ENCODE assay signal across 9 cellular contexts in genomic region chr3:136818851-136819783, GRCh38. TPM values are rescaled to one million over a fixed set of nuclear protein-coding genes. Genes with fewer than 3 reads are reported as not detected.
DNase-seq lines count a peak whose midpoint lies in the region; ATAC-seq and TF ChIP-seq lines count a peak whose summit lies in the region.
"Had no signal": no experiment of that assay in that cellular context is flagged by ENCODE, and none has a peak within 500 bp of the region (broad histone marks: within the 10 kb centered on the region; RNA-seq: fewer than 3 reads in every experiment).

TSS of gene SLC35G2 (plus strand) at chr3:136819126. CDS start at chr3:136854461, 35,335 bp downstream.

- in situ Hi-C loops in gastrocnemius medialis (cut with MboI; ENCODE audit: low sequenced_read_pairs in 4 of 4): no loop called here

- DNase-seq in NCI-H1694 treated with DMSO at 0.1 percent for 48 hours (lab: John Stamatoyannopoulos, UW) (peak; percentile 17), NCI-H1694 (lab: John Stamatoyannopoulos, UW) (no peak), NCI-H1092 (lab: John Stamatoyannopoulos, UW) (peak; percentile 83), T1000 (lab: John Stamatoyannopoulos, UW) (peak; percentile 62), cardiac fibroblast (ENCODE audit: low read depth in 2 of 2) (peak; percentile 73 to 86), iPS-NIHi11 (ENCODE audit: low spot score) (peak; percentile 76), gastrocnemius medialis (peak in 1 of 2 donors; percentile 2)

- intact Hi-C loops in gastrocnemius medialis (cut with DNase I; ENCODE audit: low total_unique reads): loop anchor here (5.0 kb wide), 1 partner anchor 193 kb away; no protein-coding TSS in a partner anchor

- peak; percentile 9 to 16 for TF ChIP-seq POLR2A in gastrocnemius medialis (IDR thresholded peaks at IDR 0.05)

- no peaks in the 10 kb centered on the region for H3K36me3 ChIP-seq in gastrocnemius medialis

- no peaks in the 10 kb centered on the region for H3K9me3 ChIP-seq in gastrocnemius medialis

- peaks cover 6 to 29% (median 9%) of the 10 kb centered on the region in 3 donors for H3K27me3 ChIP-seq in gastrocnemius medialis

- TF ChIP-seq CTCF in cardiac fibroblast (IDR thresholded peaks at IDR 0.05; ENCODE audit: low read depth, low read length) (no peak), gastrocnemius medialis (IDR thresholded peaks at IDR 0.05 in 4 of 5, conservative IDR thresholded peaks at IDR 0.05 in 1 of 5) (no peak)

- peak; percentile 59 to 64 for ATAC-seq in gastrocnemius medialis
- ATAC-seq in GM21717 (IDR thresholded peaks at IDR 0.05; ENCODE audit: unreplicated experiment): no peak

- peaks cover 0 to 4% of the 10 kb centered on the region in 2 donors for H3K4me1 ChIP-seq in gastrocnemius medialis

- H3K4me3 ChIP-seq in cardiac fibroblast (replicated peaks in 1 of 2; ENCODE audit: low read depth in 2 of 2, low read length in 2 of 2) (peak within 1 kb of the TSS; percentile 70 to 82), gastrocnemius medialis (peak within 1 kb of the TSS; percentile 59 to 80 (median 72))

- peak within 1 kb of the TSS; percentile 63 to 82 (median 76) for H3K27ac ChIP-seq in gastrocnemius medialis
- H3K27ac ChIP-seq: C4-2B had no signal

RNA-seq across cellular contexts. Expression of gene SLC35G2, which starts in this region (rescaled TPM):
- 1 to 10 TPM in 3 of 4 donors, under 1 TPM in 1; 1.00 to 3.2 (median 1.9) TPM for total RNA-seq in gastrocnemius medialis
